Comparison of ENCODE assay signal across 2 cellular contexts in the genomic region with DNA sequence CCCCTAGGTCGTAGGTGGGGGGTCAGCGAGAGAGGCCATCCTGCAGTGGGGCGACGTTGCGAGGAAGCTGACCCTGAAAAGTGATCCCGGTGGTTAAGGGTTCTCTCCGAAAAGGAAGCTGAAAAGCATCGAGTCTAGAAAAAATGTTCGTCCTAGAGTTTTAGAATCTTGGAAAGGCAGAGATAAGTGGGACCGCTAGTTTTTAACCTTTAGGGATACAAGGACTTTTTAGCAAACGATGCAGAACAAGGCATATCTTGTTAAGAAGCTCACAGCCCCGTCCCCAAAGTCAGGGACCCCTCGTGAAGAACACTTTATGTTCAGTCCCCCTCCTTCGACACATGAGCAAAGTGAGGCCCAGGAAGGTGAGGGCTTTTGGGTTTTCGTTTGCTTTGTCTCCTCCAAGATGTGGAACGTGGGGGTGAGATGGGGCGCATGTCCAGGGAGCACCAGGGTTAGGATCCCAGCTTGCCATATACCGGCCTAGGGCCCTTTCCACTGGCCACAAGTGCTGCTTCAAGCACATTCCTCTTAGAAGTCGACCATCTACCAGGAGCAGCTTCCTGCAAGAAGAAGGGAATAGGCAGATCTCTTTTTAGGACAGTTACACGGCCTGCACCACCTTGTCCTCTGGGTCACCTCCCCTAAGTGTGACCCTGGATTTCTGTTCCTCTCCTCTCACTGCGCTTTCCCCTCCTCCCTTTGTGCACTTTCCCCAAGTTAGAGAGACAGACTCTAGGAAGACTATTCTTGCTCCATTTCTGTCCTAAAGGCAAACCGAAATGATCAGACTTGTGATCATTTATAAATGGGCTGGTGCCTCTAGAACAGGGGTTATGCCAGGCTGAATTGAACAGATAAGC.
TF ChIP-seq lines count a peak whose summit lies in the region.

No MANE protein-coding gene starts in this region.

TF ChIP-seq in IMR-90, 13 proteins besides CTCF, POLR2A, EP300 and RAD21:
- TF ChIP-seq, protein P1, sequence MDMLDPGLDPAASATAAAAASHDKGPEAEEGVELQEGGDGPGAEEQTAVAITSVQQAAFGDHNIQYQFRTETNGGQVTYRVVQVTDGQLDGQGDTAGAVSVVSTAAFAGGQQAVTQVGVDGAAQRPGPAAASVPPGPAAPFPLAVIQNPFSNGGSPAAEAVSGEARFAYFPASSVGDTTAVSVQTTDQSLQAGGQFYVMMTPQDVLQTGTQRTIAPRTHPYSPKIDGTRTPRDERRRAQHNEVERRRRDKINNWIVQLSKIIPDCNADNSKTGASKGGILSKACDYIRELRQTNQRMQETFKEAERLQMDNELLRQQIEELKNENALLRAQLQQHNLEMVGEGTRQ (IDR thresholded peaks at IDR 0.05; ENCODE audit: low read depth, low read length): no peak
- TF ChIP-seq MXI1 (IDR thresholded peaks at IDR 0.05; ENCODE audit: borderline replicate concordance, low read depth, low read length): no peak
- TF ChIP-seq FOS (IDR thresholded peaks at IDR 0.05; ENCODE audit: low read depth, low read length): no peak
- TF ChIP-seq SMC3 (IDR thresholded peaks at IDR 0.05; ENCODE audit: low read depth, low read length): no peak
- no peak for TF ChIP-seq NFE2L2 (IDR thresholded peaks at IDR 0.05; ENCODE audit: low read depth, low read length)
- TF ChIP-seq CEBPB (IDR thresholded peaks at IDR 0.05; ENCODE audit: low read depth, low read length): no peak
- TF ChIP-seq, protein P2, sequence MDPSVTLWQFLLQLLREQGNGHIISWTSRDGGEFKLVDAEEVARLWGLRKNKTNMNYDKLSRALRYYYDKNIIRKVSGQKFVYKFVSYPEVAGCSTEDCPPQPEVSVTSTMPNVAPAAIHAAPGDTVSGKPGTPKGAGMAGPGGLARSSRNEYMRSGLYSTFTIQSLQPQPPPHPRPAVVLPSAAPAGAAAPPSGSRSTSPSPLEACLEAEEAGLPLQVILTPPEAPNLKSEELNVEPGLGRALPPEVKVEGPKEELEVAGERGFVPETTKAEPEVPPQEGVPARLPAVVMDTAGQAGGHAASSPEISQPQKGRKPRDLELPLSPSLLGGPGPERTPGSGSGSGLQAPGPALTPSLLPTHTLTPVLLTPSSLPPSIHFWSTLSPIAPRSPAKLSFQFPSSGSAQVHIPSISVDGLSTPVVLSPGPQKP (IDR thresholded peaks at IDR 0.05; ENCODE audit: borderline replicate concordance, low read depth, low read length): no peak
- no peak for TF ChIP-seq RFX5 (IDR thresholded peaks at IDR 0.05; ENCODE audit: low read depth, low read length)
- TF ChIP-seq CHD1 (IDR thresholded peaks at IDR 0.05; ENCODE audit: low read depth, low read length): no peak
- no peak for TF ChIP-seq MAZ (IDR thresholded peaks at IDR 0.05; ENCODE audit: borderline replicate concordance, low read depth, low read length)
- no peak for TF ChIP-seq RCOR1 (IDR thresholded peaks at IDR 0.05; ENCODE audit: insufficient replicate concordance, low read length)
- TF ChIP-seq BHLHE40 (IDR thresholded peaks at IDR 0.05; ENCODE audit: low read depth, low read length): no peak
- TF ChIP-seq MAFK (IDR thresholded peaks at IDR 0.05; ENCODE audit: low read depth, low read length): no peak

TF ChIP-seq in HepG2, 621 proteins besides CTCF, POLR2A, EP300 and RAD21:
- TF ChIP-seq SNAPC2 (CRISPR knock-in tag; IDR thresholded peaks at IDR 0.05) (no peak), MEF2D (CRISPR knock-in tag; IDR thresholded peaks at IDR 0.05) (no peak), RORA (CRISPR knock-in tag; IDR thresholded peaks at IDR 0.05) (no peak), ZNF382 (CRISPR knock-in tag; IDR thresholded peaks at IDR 0.05; ENCODE audit: borderline replicate concordance) (no peak), CCAR2 (optimal IDR thresholded peaks at IDR 0.05; ENCODE audit: low read depth, low read length) (no peak), ZNF10 (CRISPR knock-in tag; IDR thresholded peaks at IDR 0.05; ENCODE audit: borderline replicate concordance, low read depth) (no peak), GTF2F1 (IDR thresholded peaks at IDR 0.05; ENCODE audit: low read length) (no peak), ZBTB4 (CRISPR knock-in tag; IDR thresholded peaks at IDR 0.05; ENCODE audit: borderline replicate concordance) (no peak), ZNF605 (CRISPR knock-in tag; IDR thresholded peaks at IDR 0.05) (no peak), ZNF430 (CRISPR knock-in tag; IDR thresholded peaks at IDR 0.05) (no peak), ZNF510 (CRISPR knock-in tag; IDR thresholded peaks at IDR 0.05; ENCODE audit: low read depth) (no peak), HDAC2 (CRISPR knock-in tag; IDR thresholded peaks at IDR 0.05) (no peak), BHLHE40 (IDR thresholded peaks at IDR 0.05; ENCODE audit: low read length) (no peak), GATAD1 (CRISPR knock-in tag; IDR thresholded peaks at IDR 0.05) (no peak)
TF ChIP-seq in HepG2: peak in this region for 0.
